In genomic region chr15:97993310-97993738, GRCh38 we compare ENCODE assay signal across 16 cellular contexts. TPM values are rescaled to one million over a fixed set of nuclear protein-coding genes. Genes with fewer than 3 reads are reported as not detected.
DNase-seq lines count a peak whose midpoint lies in the region; TF ChIP-seq lines count a peak whose summit lies in the region.
"Had no signal": no experiment of that assay in that cellular context is flagged by ENCODE, and none has a peak within 500 bp of the region (broad histone marks: within the 10 kb centered on the region; RNA-seq: fewer than 3 reads in every experiment).

No MANE protein-coding gene starts in this region.

- H3K27me3 Mint-ChIP-seq in activated naive CD4-positive, alpha-beta T cell treated with anti-CD3 and anti-CD28 coated beads for 36 hours (ENCODE audit: low read depth) = no peaks in the 10 kb centered on the region

- H3K4me3 Mint-ChIP-seq in activated naive CD4-positive, alpha-beta T cell treated with anti-CD3 and anti-CD28 coated beads for 36 hours = no peak overlapping the region
- H3K4me3 Mint-ChIP-seq: B cell, endodermal cell, memory B cell had no signal

- no peaks in the 10 kb centered on the region for H3K4me1 ChIP-seq in HEK293 (ENCODE audit: control insufficient read depth, insufficient read depth, low read length)

- no peak overlapping the region for H3K27ac ChIP-seq in HEK293 (ENCODE audit: extremely low read depth, low read depth, low read length)

- DNase-seq in AG10803 (ENCODE audit: low read depth) (peak; percentile 35), RPMI7951 (ENCODE audit: low read depth) (peak; percentile 84), islet precursor cell (peak; percentile 64), DMS79 treated with DMSO at 0.1 percent for 48 hours (lab: John Stamatoyannopoulos, UW) (no peak), NCI-H524 treated with DMSO at 0.1 percent for 48 hours (lab: John Stamatoyannopoulos, UW) (no peak), GM19238 (ENCODE audit: insufficient read length, low spot score) (no peak)
- no peak for DNase-seq in activated naive CD4-positive, alpha-beta T cell treated with anti-CD3 and anti-CD28 coated beads for 36 hours
- DNase-seq: activated CD4-positive, alpha-beta T cell treated with anti-CD3 and anti-CD28 coated beads, Interleukin-2, amount 50 U/mL, for 48 hours; endodermal cell; IMR-90; NCI-H1930; stimulated activated CD4-positive, alpha-beta T cell treated with anti-CD3 and anti-CD28 coated beads, Interleukin-1b, Interleukin-23, amount 100 ng/mL, for 48 hours; T-helper 1 cell had no signal

- no peak overlapping the region for H3K27ac Mint-ChIP-seq in activated naive CD4-positive, alpha-beta T cell treated with anti-CD3 and anti-CD28 coated beads for 36 hours
- H3K27ac Mint-ChIP-seq: B cell, endodermal cell, memory B cell had no signal

- intact Hi-C loops in activated naive CD4-positive, alpha-beta T cell treated with anti-CD3 and anti-CD28 coated beads for 36 hours (cut with micrococcal nuclease) = no loop called here

- no peaks in the 10 kb centered on the region for H3K36me3 Mint-ChIP-seq in activated naive CD4-positive, alpha-beta T cell treated with anti-CD3 and anti-CD28 coated beads for 36 hours (ENCODE audit: low read depth)
- H3K36me3 Mint-ChIP-seq: memory B cell had no signal

- H3K36me3 ChIP-seq in HEK293 (ENCODE audit: control insufficient read depth in 2 of 2, insufficient read depth in 1 of 2, low read length in 2 of 2) = no peaks in the 10 kb centered on the region

- POLR2A ChIA-PET in HEK293 (lab: Yijun Ruan, JAX) = no interaction called here

- TF ChIP-seq CTCF in AG10803 (conservative IDR thresholded peaks at IDR 0.05; ENCODE audit: low read length) (no peak), HEK293 (tag by site-specific recombination; IDR thresholded peaks at IDR 0.05) (no peak)

- peaks cover 12% of the 10 kb centered on the region for H3K4me1 Mint-ChIP-seq in activated naive CD4-positive, alpha-beta T cell treated with anti-CD3 and anti-CD28 coated beads for 36 hours (ENCODE audit: low read depth)
- H3K4me1 Mint-ChIP-seq: endodermal cell had no signal

- no peaks in the 10 kb centered on the region for H3K9me3 ChIP-seq in HEK293 (ENCODE audit: control insufficient read depth, insufficient read depth, low read depth, low read length)

- H3K4me3 ChIP-seq in AG10803 (ENCODE audit: low read length) (no peak overlapping the region), HEK293 (ENCODE audit: low read depth, low read length) (no peak overlapping the region)

- H3K9me3 Mint-ChIP-seq in activated naive CD4-positive, alpha-beta T cell treated with anti-CD3 and anti-CD28 coated beads for 36 hours = no peaks in the 10 kb centered on the region
- H3K9me3 Mint-ChIP-seq: endodermal cell, memory B cell had no signal

- CTCF ChIA-PET in HEK293 (lab: Yijun Ruan, JAX) = no interaction called here
- CTCF ChIA-PET in activated naive CD4-positive, alpha-beta T cell treated with anti-CD3 and anti-CD28 coated beads for 36 hours (lab: Charles Lee) = interaction anchor here (0.6 kb wide), 1 partner anchor 889 kb away, joined by 3 read pairs; no protein-coding TSS in a partner anchor

TF ChIP-seq in HEK293, 187 proteins besides CTCF, POLR2A, EP300 and RAD21:
- TF ChIP-seq ZNF214 (tag by site-specific recombination; IDR thresholded peaks at IDR 0.05; ENCODE audit: borderline replicate concordance) (no peak), ZNF221 (tag by site-specific recombination; IDR thresholded peaks at IDR 0.05; ENCODE audit: borderline replicate concordance) (no peak), HIC1 (tag by site-specific recombination; IDR thresholded peaks at IDR 0.05) (no peak), ZNF394 (tag by site-specific recombination; IDR thresholded peaks at IDR 0.05; ENCODE audit: borderline replicate concordance) (no peak)
- TF ChIP-seq, protein P1, sequence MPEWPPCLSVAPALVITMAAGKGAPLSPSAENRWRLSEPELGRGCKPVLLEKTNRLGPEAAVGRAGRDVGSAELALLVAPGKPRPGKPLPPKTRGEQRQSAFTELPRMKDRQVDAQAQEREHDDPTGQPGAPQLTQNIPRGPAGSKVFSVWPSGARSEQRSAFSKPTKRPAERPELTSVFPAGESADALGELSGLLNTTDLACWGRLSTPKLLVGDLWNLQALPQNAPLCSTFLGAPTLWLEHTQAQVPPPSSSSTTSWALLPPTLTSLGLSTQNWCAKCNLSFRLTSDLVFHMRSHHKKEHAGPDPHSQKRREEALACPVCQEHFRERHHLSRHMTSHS (tag by site-specific recombination; IDR thresholded peaks at IDR 0.05) = no peak
- TF ChIP-seq, protein P2, sequence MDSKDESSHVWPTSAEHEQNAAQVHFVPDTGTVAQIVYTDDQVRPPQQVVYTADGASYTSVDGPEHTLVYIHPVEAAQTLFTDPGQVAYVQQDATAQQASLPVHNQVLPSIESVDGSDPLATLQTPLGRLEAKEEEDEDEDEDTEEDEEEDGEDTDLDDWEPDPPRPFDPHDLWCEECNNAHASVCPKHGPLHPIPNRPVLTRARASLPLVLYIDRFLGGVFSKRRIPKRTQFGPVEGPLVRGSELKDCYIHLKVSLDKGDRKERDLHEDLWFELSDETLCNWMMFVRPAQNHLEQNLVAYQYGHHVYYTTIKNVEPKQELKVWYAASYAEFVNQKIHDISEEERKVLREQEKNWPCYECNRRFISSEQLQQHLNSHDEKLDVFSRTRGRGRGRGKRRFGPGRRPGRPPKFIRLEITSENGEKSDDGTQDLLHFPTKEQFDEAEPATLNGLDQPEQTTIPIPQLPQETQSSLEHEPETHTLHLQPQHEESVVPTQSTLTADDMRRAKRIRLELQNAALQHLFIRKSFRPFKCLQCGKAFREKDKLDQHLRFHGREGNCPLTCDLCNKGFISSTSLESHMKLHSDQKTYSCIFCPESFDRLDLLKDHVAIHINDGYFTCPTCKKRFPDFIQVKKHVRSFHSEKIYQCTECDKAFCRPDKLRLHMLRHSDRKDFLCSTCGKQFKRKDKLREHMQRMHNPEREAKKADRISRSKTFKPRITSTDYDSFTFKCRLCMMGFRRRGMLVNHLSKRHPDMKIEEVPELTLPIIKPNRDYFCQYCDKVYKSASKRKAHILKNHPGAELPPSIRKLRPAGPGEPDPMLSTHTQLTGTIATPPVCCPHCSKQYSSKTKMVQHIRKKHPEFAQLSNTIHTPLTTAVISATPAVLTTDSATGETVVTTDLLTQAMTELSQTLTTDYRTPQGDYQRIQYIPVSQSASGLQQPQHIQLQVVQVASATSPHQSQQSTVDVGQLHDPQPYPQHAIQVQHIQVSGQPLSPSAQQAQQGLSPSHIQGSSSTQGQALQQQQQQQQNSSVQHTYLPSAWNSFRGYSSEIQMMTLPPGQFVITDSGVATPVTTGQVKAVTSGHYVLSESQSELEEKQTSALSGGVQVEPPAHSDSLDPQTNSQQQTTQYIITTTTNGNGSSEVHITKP (tag by site-specific recombination; IDR thresholded peaks at IDR 0.05) = peak; percentile 76

RNA-seq across cellular contexts. Expression of gene ARRDC4, which starts 32.8 kb away (rescaled TPM):
- total RNA-seq in RPMI7951 (2014; rRNA removed; shearing (Covaris generic)) = 4.0 and 4.6 TPM in 2 replicates
- total RNA-seq in activated naive CD4-positive, alpha-beta T cell treated with anti-CD3 and anti-CD28 coated beads for 36 hours = under 1 TPM; 0.17 to 0.20 TPM

Comparison
In these comparisons a context has a peak if more than half of its experiments do, and no peak if none do; other contexts are left out.
1. DNase-seq: peak in AG10803 (single experiment), RPMI7951 (single experiment) and islet precursor cell (single experiment); none in activated naive CD4-positive, alpha-beta T cell treated with anti-CD3 and anti-CD28 coated beads for 36 hours (single experiment), DMS79 treated with DMSO at 0.1 percent for 48 hours (single experiment), NCI-H524 treated with DMSO at 0.1 percent for 48 hours (single experiment) and GM19238 (single experiment).